8 cellular contexts compared by ENCODE assay signal in the genomic region with DNA sequence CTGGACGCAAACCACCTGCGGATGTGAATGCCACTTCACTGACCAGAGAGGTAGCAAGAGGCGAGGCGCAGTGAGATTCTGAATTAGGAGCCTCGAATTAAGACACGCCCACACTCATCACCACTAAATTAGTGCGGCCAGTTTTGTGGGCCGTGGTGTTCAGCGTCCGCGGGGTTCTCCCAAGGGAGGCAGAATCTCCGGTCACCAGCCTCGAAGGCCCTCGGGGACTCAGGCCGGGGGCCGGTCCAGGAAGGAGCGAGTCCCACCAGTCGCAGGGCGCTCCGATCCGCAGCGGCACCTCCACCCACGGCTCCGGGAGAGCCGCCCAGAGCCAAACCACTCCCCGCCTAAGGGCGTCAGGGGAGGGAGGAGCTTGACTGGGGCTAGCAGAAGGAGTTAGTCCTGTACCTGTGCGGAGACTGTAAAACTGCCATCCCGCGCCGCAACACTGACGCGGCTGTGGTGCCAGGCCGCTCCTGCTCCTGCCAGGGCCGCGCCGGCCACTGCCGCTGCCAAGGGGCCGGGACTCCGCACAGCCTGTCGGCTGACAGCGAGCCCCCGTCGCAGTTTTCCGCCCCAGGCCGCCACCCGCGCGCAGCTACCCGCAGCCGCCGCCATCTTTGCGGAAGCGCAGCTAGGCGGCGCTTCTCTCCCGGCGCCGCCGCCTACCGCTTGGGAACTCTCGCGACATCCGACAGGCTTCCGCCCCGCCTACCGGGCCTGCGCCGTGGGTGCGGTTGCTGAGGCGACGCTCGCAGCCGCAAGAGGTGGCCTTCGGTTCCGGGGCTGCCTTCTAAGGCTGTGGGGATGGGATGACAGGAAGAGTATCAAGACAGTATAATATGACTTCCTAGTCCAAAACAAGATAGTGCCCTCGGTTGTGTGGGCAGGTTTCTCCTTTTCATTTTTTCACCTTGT. TPM values are rescaled to one million over a fixed set of nuclear protein-coding genes. Genes with fewer than 3 reads are reported as not detected.
DNase-seq lines count a peak whose midpoint lies in the region; ATAC-seq and TF ChIP-seq lines count a peak whose summit lies in the region.

Gene MICU2, minus strand, starts transcription at position 640 of the 918 bp plus-strand sequence. Its CDS starts 22 bp downstream, at position 618.

- DNase-seq in CD4-positive, alpha-beta memory T cell = peak; percentile 96 to 97 (median 97)
- DNase-seq in HL-60 (ENCODE audit: low read depth in 1 of 2, low spot score in 1 of 2) (peak; percentile 79 to 95), NK-92 (lab: John Stamatoyannopoulos, UW; ENCODE audit: unreplicated experiment) (peak; percentile 53), lung (ENCODE audit: low spot score) (peak; percentile 95)
- DNase-seq in activated CD8-positive, alpha-beta memory T cell treated with anti-CD3 and anti-CD28 coated beads for 24 hours = peak; percentile 97
- peak; percentile 84 for DNase-seq in effector CD8-positive, alpha-beta T cell (lab: John Stamatoyannopoulos, UW)
- peak; percentile 87 to 94 (median 90) for DNase-seq in stimulated activated CD4-positive, alpha-beta T cell treated with anti-CD3 and anti-CD28 coated beads, TNF-alpha, amount 100 ng/mL, for 4 hours (ENCODE audit: low read depth in 3 of 3)

- H3K27ac Mint-ChIP-seq in CD4-positive, alpha-beta memory T cell = peak within 1 kb of the TSS; percentile 90 to 97 (median 95)

- H3K4me1 ChIP-seq in CD4-positive, alpha-beta memory T cell (ENCODE audit: insufficient read depth, low read length) = peaks cover 36% of the 10 kb centered on the region
- H3K4me1 ChIP-seq in lung (ENCODE audit: control insufficient read depth in 2 of 2, insufficient read depth in 2 of 2, low read length in 2 of 2) = peaks cover 0 to 8% of the 10 kb centered on the region in 2 donors

- no peaks in the 10 kb centered on the region for H3K27me3 ChIP-seq in CD4-positive, alpha-beta memory T cell (ENCODE audit: insufficient read depth, low read length)
- H3K27me3 ChIP-seq in HL-60 (ENCODE audit: insufficient read depth, poor library complexity, severe bottlenecking) (no peaks in the 10 kb centered on the region), lung (ENCODE audit: control insufficient read depth, insufficient read depth) (no peaks in the 10 kb centered on the region)

- CTCF ChIA-PET in CD4-positive, alpha-beta memory T cell (lab: Charles Lee; ENCODE audit: partially characterized antibody) = interaction anchor here (0.9 to 2.7 kb wide), 8 partner anchors 34 to 306 kb away, joined by 3 to 18 read pairs (median 4); partner anchors contain the start of gene FGF9

- peak within 1 kb of the TSS; percentile 78 to 83 for H3K4me3 ChIP-seq in CD4-positive, alpha-beta memory T cell (ENCODE audit: low read length in 2 of 2)
- peak within 1 kb of the TSS; percentile 89 for H3K4me3 ChIP-seq in HL-60 (replicated peaks; ENCODE audit: insufficient read depth, low read length)
- peak within 1 kb of the TSS; percentile 85 for H3K4me3 ChIP-seq in lung

- H3K4me3 Mint-ChIP-seq in CD4-positive, alpha-beta memory T cell = peak within 1 kb of the TSS; percentile 86 to 97 (median 89)

- peaks cover 0 to 5% (median 0%) of the 10 kb centered on the region in 8 donors for H3K9me3 Mint-ChIP-seq in CD4-positive, alpha-beta memory T cell

- peak within 1 kb of the TSS; percentile 85 for H3K27ac ChIP-seq in CD4-positive, alpha-beta memory T cell (ENCODE audit: low read depth, low read length)
- H3K27ac ChIP-seq in HL-60 (replicated peaks) (peak within 1 kb of the TSS; percentile 94), lung (ENCODE audit: low read depth in 1 of 2, low read length in 1 of 2) (peak within 1 kb of the TSS; percentile 99)

- intact Hi-C loops in CD4-positive, alpha-beta memory T cell (cut with micrococcal nuclease) = loop anchor here (1.0 to 10.0 kb wide), 9 partner anchors 68 to 1774 kb away; partner anchors contain the start of genes FGF9, MRPL57, SKA3 and XPO4

- H3K4me1 Mint-ChIP-seq in CD4-positive, alpha-beta memory T cell = peaks cover 28 to 58% (median 36%) of the 10 kb centered on the region in 4 donors

- WGBS in lung, 2 donors = 0% methylated on average over 69 to 77 of the region's 77 CpGs

- POLR2A ChIA-PET in CD4-positive, alpha-beta memory T cell (lab: Charles Lee; ENCODE audit: partially characterized antibody) = interaction anchor here (0.5 to 2.4 kb wide), 39 partner anchors 8 to 1740 kb away, joined by 3 to 77 read pairs (median 4); partner anchors contain the start of genes EEF1AKMT1, FGF9, MRPL57 and SKA3

- no peaks in the 10 kb centered on the region for H3K36me3 ChIP-seq in CD4-positive, alpha-beta memory T cell (ENCODE audit: insufficient read depth, low read length)
- H3K36me3 ChIP-seq in lung (ENCODE audit: control insufficient read depth in 2 of 2, insufficient read depth in 2 of 2, low read length in 2 of 2) = no peaks in the 10 kb centered on the region

- H3K27me3 Mint-ChIP-seq in CD4-positive, alpha-beta memory T cell = peaks cover 4% of the 10 kb centered on the region in 2 donors

- H3K9me3 ChIP-seq in CD4-positive, alpha-beta memory T cell (ENCODE audit: control insufficient read depth in 1 of 2, low read length in 2 of 2) = no peaks in the 10 kb centered on the region
- no peaks in the 10 kb centered on the region for H3K9me3 ChIP-seq in lung (ENCODE audit: control insufficient read depth in 2 of 2, insufficient read depth in 1 of 2, low read length in 1 of 2)

- TF ChIP-seq CTCF in HL-60 (IDR thresholded peaks at IDR 0.05; ENCODE audit: insufficient read depth, low read length) (no peak), lung (IDR thresholded peaks at IDR 0.05; ENCODE audit: control extremely low read depth, extremely low read depth) (no peak)

- peak; percentile 97 for ATAC-seq in GM19455 (IDR thresholded peaks at IDR 0.05; ENCODE audit: unreplicated experiment)
- ATAC-seq in lung (ENCODE audit: insufficient read depth, low FRiP score) = peak; percentile 98

- peaks cover 16 to 28% of the 10 kb centered on the region in 2 donors for H3K36me3 Mint-ChIP-seq in CD4-positive, alpha-beta memory T cell

RNA-seq across cellular contexts. Expression of gene MICU2, which starts in this region (rescaled TPM):
- total RNA-seq in CD4-positive, alpha-beta memory T cell = 10 to 100 TPM; 46.0 to 50.3 TPM
- polyA plus RNA-seq in CD4-positive, alpha-beta memory T cell = 10 to 100 TPM; 39.8 to 56.6 TPM
- 10 to 100 TPM; 29.0 to 85.9 TPM for total RNA-seq in lung
- 10 to 100 TPM; 32.1 to 46.4 TPM for polyA plus RNA-seq in lung

Comparison
In these comparisons a context has a peak if more than half of its experiments do, and no peak if none do; other contexts are left out.
1. Peak in every context shown above with its lines: DNase-seq, ATAC-seq, H3K4me3 ChIP-seq and H3K27ac ChIP-seq.